8 cellular contexts compared by ENCODE assay signal in the genomic region with DNA sequence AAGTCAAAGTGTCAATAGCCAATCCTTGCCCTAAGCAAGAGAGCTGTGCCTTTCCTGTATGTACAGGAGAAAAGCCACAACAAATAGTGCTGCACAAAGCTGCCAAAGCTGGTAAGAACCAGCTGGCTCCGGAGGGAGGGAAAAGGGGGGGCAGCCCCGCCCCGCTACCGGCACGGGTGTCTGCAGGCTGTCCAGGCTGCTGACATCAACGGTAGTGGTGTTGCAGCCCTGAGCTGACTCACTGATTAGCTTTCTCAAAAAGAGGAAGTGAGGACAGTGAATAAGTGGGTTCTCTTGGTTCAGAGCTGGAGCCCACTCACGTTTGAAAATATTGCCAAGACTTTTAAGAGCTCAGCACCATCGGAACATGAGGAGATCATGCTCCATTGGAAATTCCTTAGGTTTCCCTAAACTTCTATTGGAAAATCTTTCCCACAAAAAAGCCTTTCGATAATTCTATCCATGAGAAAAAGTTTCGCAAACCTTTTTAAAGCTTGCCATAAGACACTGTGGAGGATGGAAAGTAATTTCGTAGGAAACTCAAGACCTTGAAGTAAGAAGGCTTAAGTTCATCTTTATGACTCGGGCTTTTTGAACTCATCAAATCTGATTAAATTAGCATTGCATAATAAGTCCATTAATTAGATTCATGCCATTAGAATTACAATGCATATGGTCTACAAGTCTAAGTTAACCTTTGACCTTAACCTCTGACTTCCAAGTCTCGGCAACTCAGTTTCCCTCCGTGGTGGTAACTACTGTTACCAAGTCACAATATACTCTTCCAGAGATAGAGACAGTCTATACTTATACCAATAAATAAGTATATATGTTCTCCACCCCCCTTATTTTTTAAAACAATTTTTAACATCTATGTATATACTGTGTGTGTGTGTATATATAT.
DNase-seq lines count a peak whose midpoint lies in the region; ATAC-seq, FAIRE-seq and TF ChIP-seq lines count a peak whose summit lies in the region.

No MANE protein-coding gene starts in this region.

- BruUV-seq in K562 (replicated peaks; lab: Mats Ljungman, UMichigan), result TSS peak; percentile 86

- H3K27ac ChIP-seq in K562 (ENCODE audit: extremely low read depth, low read depth, low read length), result peak overlapping the region; percentile 79

- in situ Hi-C loops in K562 (cut with MboI), result no loop called here

- H3K4me1 Mint-ChIP-seq in T-helper 17 cell, result peaks cover 2% of the 10 kb centered on the region

- peak; percentile 93 for TF ChIP-seq EP300 in K562 (IDR thresholded peaks at IDR 0.05; ENCODE audit: low read length)

- ATAC-seq in GM18502 (IDR thresholded peaks at IDR 0.05; ENCODE audit: poor library complexity, unreplicated experiment), result peak; percentile 96
- peak; percentile 97 for ATAC-seq in HG02642 (IDR thresholded peaks at IDR 0.05; ENCODE audit: poor library complexity, unreplicated experiment)
- ATAC-seq in T-helper 17 cell, result peak; percentile 91
- ATAC-seq in K562, result peak; percentile 98

- H3K9me3 ChIP-seq in T-helper 17 cell (ENCODE audit: control insufficient read depth, low read length, poor library complexity, severe bottlenecking) (no peaks in the 10 kb centered on the region), K562 (replicated peaks; ENCODE audit: control insufficient read depth, insufficient read depth, low read depth, low read length) (no peaks in the 10 kb centered on the region)

- no peak overlapping the region for H3K27ac Mint-ChIP-seq in T-helper 17 cell

- CTCF ChIA-PET in K562 (lab: Yijun Ruan, JAX; ENCODE audit: low intra/inter-chr PET ratio), result no interaction called here

- H3K9ac ChIP-seq in K562 (ENCODE audit: insufficient read depth in 1 of 2, low read depth in 2 of 2, low read length in 2 of 2), result peak overlapping the region in 1 of 2 experiments; percentile 80; a peak in 2 of 4 replicates

- peaks cover 13% of the 10 kb centered on the region for H3K27me3 Mint-ChIP-seq in T-helper 17 cell

- no peak; a peak in 2 of 4 replicates for TF ChIP-seq RAD21 in K562 (CRISPR knock-in tag; conservative IDR thresholded peaks at IDR 0.05 in 1 of 2, IDR thresholded peaks at IDR 0.05 in 1 of 2)

- FAIRE-seq in K562 (lab: Jason Lieb, UNC), result peak; percentile 96

- no peaks in the 10 kb centered on the region for H3K9me1 ChIP-seq in K562 (ENCODE audit: control insufficient read depth, insufficient read depth, low read length)

- H3K4me2 ChIP-seq in K562 (ENCODE audit: insufficient read depth, low read length), result peak overlapping the region; percentile 63

- H3K4me1 ChIP-seq in K562 (replicated peaks in 1 of 2; ENCODE audit: control insufficient read depth in 2 of 2, insufficient read depth in 2 of 2, low read length in 2 of 2), result peaks cover 7 to 45% of the 10 kb centered on the region in 2 experiments; a peak in 4 of 5 replicates

- WGBS in K562 (ENCODE audit: insufficient coverage, low coverage, missing lambda C conversion rate), result 6% methylated on average over 13 of the region's 14 CpGs

- H3K36me3 Mint-ChIP-seq in T-helper 17 cell (ENCODE audit: low read depth), result no peaks in the 10 kb centered on the region

- intact Hi-C loops in K562 (cut with micrococcal nuclease), result loop anchor here (1.0 to 2.0 kb wide), 2 partner anchors 68 to 145 kb away; no protein-coding TSS in a partner anchor

- H3K36me3 ChIP-seq in K562 (ENCODE audit: control insufficient read depth, insufficient read depth, low read length), result no peaks in the 10 kb centered on the region; the same call in 2 of the 3 replicates

- H4K20me1 ChIP-seq in K562 (replicated peaks; ENCODE audit: control insufficient read depth, insufficient read depth, low read length), result no peaks in the 10 kb centered on the region

- peak overlapping the region; percentile 71 for H2AFZ ChIP-seq in K562 (ENCODE audit: low read depth, low read length)

- H3K4me3 ChIP-seq in K562, result no peak overlapping the region; the same call in 1 of the 2 replicates

- no peak; a peak in 1 of 6 replicates for TF ChIP-seq CTCF in K562 (IDR thresholded peaks at IDR 0.05 in 2 of 3, conservative IDR thresholded peaks at IDR 0.05 in 1 of 3; ENCODE audit: insufficient read depth in 2 of 3, low read depth in 1 of 3, low read length in 3 of 3)

- H3K79me2 ChIP-seq in K562 (ENCODE audit: control insufficient read depth, insufficient read depth, low read length), result no peaks in the 10 kb centered on the region

- H3K4me3 Mint-ChIP-seq in T-helper 17 cell, result no peak overlapping the region

- POLR2A ChIA-PET in K562 (lab: Yijun Ruan, JAX), result interaction anchor here (0.6 to 1.5 kb wide), 10 partner anchors 8 to 824 kb away, joined by 3 to 9 read pairs (median 3); no protein-coding TSS in a partner anchor

- TF ChIP-seq POLR2A in K562 (conservative IDR thresholded peaks at IDR 0.05), result peak; percentile 63

- no peaks in the 10 kb centered on the region for H3K27me3 ChIP-seq in K562 (ENCODE audit: control insufficient read depth in 2 of 2, insufficient read depth in 2 of 2, low read length in 2 of 2)

- peak; percentile 99 for DNase-seq in MV-4-11 (lab: John Stamatoyannopoulos, UW)
- DNase-seq in T-helper 17 cell, result peak in 2 of 3 donors; percentile 17 to 26
- DNase-seq in K562 (ENCODE audit: extremely low read depth in 1 of 4, low spot score in 3 of 4), result peak; percentile 85 to 98 (median 91)
- peak; percentile 48 for DNase-seq in iPS-NIHi7 (ENCODE audit: extremely low spot score)
- peak; percentile 7 for DNase-seq in stimulated activated CD4-positive, alpha-beta T cell treated with anti-CD3 and anti-CD28 coated beads, Interleukin-12 subunit alpha, Interleukin-12 subunit beta, amount 100 ng/mL, for 4 hours
- DNase-seq in NCI-H1930 (lab: John Stamatoyannopoulos, UW), result no peak

TF ChIP-seq in K562, 482 proteins besides CTCF, POLR2A, EP300 and RAD21 (continues in another document):
- TF ChIP-seq ZNF696 (CRISPR knock-in tag; conservative IDR thresholded peaks at IDR 0.05) (no peak), POLR2AphosphoS5 (IDR thresholded peaks at IDR 0.05; ENCODE audit: control insufficient read depth, insufficient read depth, low read depth, low read length) (no peak; the same call in 1 of the 2 replicates), ZNF707 (CRISPR knock-in tag; conservative IDR thresholded peaks at IDR 0.05) (no peak), ELK3 (CRISPR knock-in tag; IDR thresholded peaks at IDR 0.05) (no peak), ZBTB34 (CRISPR knock-in tag; IDR thresholded peaks at IDR 0.05) (no peak), TEAD2 (tag; IDR thresholded peaks at IDR 0.05) (no peak), RFX5 (IDR thresholded peaks at IDR 0.05; ENCODE audit: low read depth, low read length) (no peak), FOXA3 (CRISPR knock-in tag; conservative IDR thresholded peaks at IDR 0.05 in 1 of 2, IDR thresholded peaks at IDR 0.05 in 1 of 2) (peak; percentile 76 to 82; a peak in 3 of 4 replicates), DIDO1 (tag; IDR thresholded peaks at IDR 0.05; ENCODE audit: low read depth) (no peak), NRF1 (conservative IDR thresholded peaks at IDR 0.05 in 1 of 2, IDR thresholded peaks at IDR 0.05 in 1 of 2) (peak in 1 of 2 experiments; percentile 67), NFYB (IDR thresholded peaks at IDR 0.05; ENCODE audit: extremely low read depth, insufficient read length) (no peak), CGGBP1 (CRISPR knock-in tag; IDR thresholded peaks at IDR 0.05) (no peak), KDM2B (CRISPR knock-in tag; IDR thresholded peaks at IDR 0.05) (no peak)
- TF ChIP-seq, protein P1, sequence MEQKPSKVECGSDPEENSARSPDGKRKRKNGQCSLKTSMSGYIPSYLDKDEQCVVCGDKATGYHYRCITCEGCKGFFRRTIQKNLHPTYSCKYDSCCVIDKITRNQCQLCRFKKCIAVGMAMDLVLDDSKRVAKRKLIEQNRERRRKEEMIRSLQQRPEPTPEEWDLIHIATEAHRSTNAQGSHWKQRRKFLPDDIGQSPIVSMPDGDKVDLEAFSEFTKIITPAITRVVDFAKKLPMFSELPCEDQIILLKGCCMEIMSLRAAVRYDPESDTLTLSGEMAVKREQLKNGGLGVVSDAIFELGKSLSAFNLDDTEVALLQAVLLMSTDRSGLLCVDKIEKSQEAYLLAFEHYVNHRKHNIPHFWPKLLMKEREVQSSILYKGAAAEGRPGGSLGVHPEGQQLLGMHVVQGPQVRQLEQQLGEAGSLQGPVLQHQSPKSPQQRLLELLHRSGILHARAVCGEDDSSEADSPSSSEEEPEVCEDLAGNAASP (IDR thresholded peaks at IDR 0.05), result no peak
- TF ChIP-seq, protein P2, sequence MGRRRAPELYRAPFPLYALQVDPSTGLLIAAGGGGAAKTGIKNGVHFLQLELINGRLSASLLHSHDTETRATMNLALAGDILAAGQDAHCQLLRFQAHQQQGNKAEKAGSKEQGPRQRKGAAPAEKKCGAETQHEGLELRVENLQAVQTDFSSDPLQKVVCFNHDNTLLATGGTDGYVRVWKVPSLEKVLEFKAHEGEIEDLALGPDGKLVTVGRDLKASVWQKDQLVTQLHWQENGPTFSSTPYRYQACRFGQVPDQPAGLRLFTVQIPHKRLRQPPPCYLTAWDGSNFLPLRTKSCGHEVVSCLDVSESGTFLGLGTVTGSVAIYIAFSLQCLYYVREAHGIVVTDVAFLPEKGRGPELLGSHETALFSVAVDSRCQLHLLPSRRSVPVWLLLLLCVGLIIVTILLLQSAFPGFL (CRISPR knock-in tag; IDR thresholded peaks at IDR 0.05), result no peak

Comparison
In these comparisons a context has a peak if more than half of its experiments do, and no peak if none do; other contexts are left out.
1. DNase-seq: peak in MV-4-11 (single experiment), T-helper 17 cell (2 of 3), K562 (4 of 4), iPS-NIHi7 (single experiment) and stimulated activated CD4-positive, alpha-beta T cell treated with anti-CD3 and anti-CD28 coated beads, Interleukin-12 subunit alpha, Interleukin-12 subunit beta, amount 100 ng/mL, for 4 hours (single experiment); none in NCI-H1930 (0 of 2).
2. Peak in every context shown above with its lines, with median percentiles within 50 percentile points of each other: ATAC-seq.